24 cellular contexts compared by ENCODE assay signal in genomic region chr16:70775399-70775798, GRCh38.
"Had no signal": no experiment of that assay in that cellular context is flagged by ENCODE, and none has a peak within 500 bp of the region (broad histone marks: within the 10 kb centered on the region; RNA-seq: fewer than 3 reads in every experiment).

No MANE protein-coding gene starts in this region.

- H3K9me3 Mint-ChIP-seq: mesothelial cell of epicardium; naive B cell; natural killer cell treated with Interleukin-12 subunit alpha and Interleukin-12 subunit beta and Interleukin-15 and Interleukin-18, amount 100 ng/mL, for 72 hours; stimulated activated effector memory CD8-positive, alpha-beta T cell treated with anti-CD3 and anti-CD28 coated beads, Interleukin-12 subunit alpha, Interleukin-12 subunit beta, amount 100 ng/mL, for 72 hours; stimulated activated naive CD8-positive, alpha-beta T cell treated with anti-CD3 and anti-CD28 coated beads, Interleukin-15, Interleukin-2, amounts not matched to agents 100 ng/mL and 50 ng/mL, for 24 hours; type B pancreatic cell had no signal

- H3K27me3 Mint-ChIP-seq: naive B cell; natural killer cell treated with Interleukin-12 subunit alpha and Interleukin-12 subunit beta and Interleukin-15 and Interleukin-18, amount 100 ng/mL, for 72 hours; progenitor cell of endocrine pancreas; stimulated activated naive CD8-positive, alpha-beta T cell treated with anti-CD3 and anti-CD28 coated beads, Interleukin-15, Interleukin-2, amounts not matched to agents 100 ng/mL and 50 ng/mL, for 24 hours had no signal

- H3K4me1 ChIP-seq: uterus had no signal

- H3K27ac ChIP-seq: heart right ventricle, hepatocyte, parathyroid adenoma, skin epidermis, tibial nerve, uterus had no signal

- ATAC-seq: heart right ventricle; left cardiac atrium; left lobe of liver; natural killer cell treated with Interleukin-12 subunit alpha and Interleukin-12 subunit beta and Interleukin-15 and Interleukin-18, amount 100 ng/mL, for 72 hours; right cardiac atrium; sciatic nerve; stimulated activated effector memory CD8-positive, alpha-beta T cell treated with anti-CD3 and anti-CD28 coated beads, Interleukin-12 subunit alpha, Interleukin-12 subunit beta, amount 100 ng/mL, for 72 hours had no signal

- H3K4me1 Mint-ChIP-seq: naive B cell; stimulated activated effector memory CD8-positive, alpha-beta T cell treated with anti-CD3 and anti-CD28 coated beads, Interleukin-12 subunit alpha, Interleukin-12 subunit beta, amount 100 ng/mL, for 72 hours had no signal

- DNase-seq: heart right ventricle; islet precursor cell; kidney glomerular epithelial cell; left cardiac atrium; mesendoderm; naive B cell; nucleus accumbens; right cardiac atrium; stimulated activated CD4-positive, alpha-beta T cell treated with anti-CD3 and anti-CD28 coated beads, Interleukin-4, amount 100 ng/mL, for 24 hours; stimulated activated naive CD4-positive, alpha-beta T cell had no signal

- H3K36me3 ChIP-seq: uterus had no signal

- H3K9me3 ChIP-seq: heart right ventricle, tibial nerve, uterus had no signal

- H3K4me3 ChIP-seq: heart right ventricle, hepatocyte, lung, skin epidermis, tibial nerve, uterus had no signal

- H3K4me3 Mint-ChIP-seq: mesothelial cell of epicardium; naive B cell; natural killer cell treated with Interleukin-12 subunit alpha and Interleukin-12 subunit beta and Interleukin-15 and Interleukin-18, amount 100 ng/mL, for 72 hours; stimulated activated effector memory CD8-positive, alpha-beta T cell treated with anti-CD3 and anti-CD28 coated beads, Interleukin-12 subunit alpha, Interleukin-12 subunit beta, amount 100 ng/mL, for 72 hours; stimulated activated naive CD8-positive, alpha-beta T cell treated with anti-CD3 and anti-CD28 coated beads, Interleukin-15, Interleukin-2, amounts not matched to agents 100 ng/mL and 50 ng/mL, for 24 hours; type B pancreatic cell had no signal

- H3K9ac ChIP-seq: parathyroid adenoma had no signal

- H3K27ac Mint-ChIP-seq: mesothelial cell of epicardium; natural killer cell treated with Interleukin-12 subunit alpha and Interleukin-12 subunit beta and Interleukin-15 and Interleukin-18, amount 100 ng/mL, for 72 hours; progenitor cell of endocrine pancreas; stimulated activated naive CD8-positive, alpha-beta T cell treated with anti-CD3 and anti-CD28 coated beads, Interleukin-15, Interleukin-2, amounts not matched to agents 100 ng/mL and 50 ng/mL, for 24 hours; type B pancreatic cell had no signal
